In genomic region chr12:57885207-57885606, GRCh38 we compare ENCODE assay signal across 1 cellular context.
TF ChIP-seq lines count a peak whose summit lies in the region.

No MANE protein-coding gene starts in this region.

TF ChIP-seq in K562, 482 proteins besides CTCF, POLR2A, EP300 and RAD21:
- TF ChIP-seq TRIM24 (IDR thresholded peaks at IDR 0.05): 0 out of 4 replicates have a peak, but pooled peaks of 1 of the 2 experiments have one; percentile 38
- TF ChIP-seq ELK3 (CRISPR knock-in tag; IDR thresholded peaks at IDR 0.05): no peak
- TF ChIP-seq IFI16 (CRISPR knock-in tag; IDR thresholded peaks at IDR 0.05): no peak
- TF ChIP-seq CBX3 (IDR thresholded peaks at IDR 0.05; ENCODE audit: borderline replicate concordance in 1 of 2, low read length in 2 of 2): peak in 1 of 2 experiments; percentile 67; a peak in 1 of 3 replicates
- TF ChIP-seq ATF1 (CRISPR knock-in tag; IDR thresholded peaks at IDR 0.05): no peak
- no peak for TF ChIP-seq ATF1 (tag; IDR thresholded peaks at IDR 0.05)
- TF ChIP-seq ZFP1 (CRISPR knock-in tag; IDR thresholded peaks at IDR 0.05): peak; percentile 53; the same call in 1 of the 2 replicates
- 0 out of 2 replicates have a peak, but pooled peaks have one; percentile 55 for TF ChIP-seq TRIM28 (IDR thresholded peaks at IDR 0.05)
- TF ChIP-seq ZNF280A (IDR thresholded peaks at IDR 0.05; ENCODE audit: low read depth, partially characterized antibody): peak; percentile 65
- no peak for TF ChIP-seq THRAP3 (IDR thresholded peaks at IDR 0.05; ENCODE audit: borderline replicate concordance)
TF ChIP-seq in K562: peak in this region for 5.
